In genomic region chr3:9168230-9168629, GRCh38 we compare ENCODE assay signal across 1 cellular context.
TF ChIP-seq lines count a peak whose summit lies in the region.

No MANE protein-coding gene starts in this region.

TF ChIP-seq in GM23338, 12 proteins besides CTCF, POLR2A, EP300 and RAD21 (continued from another document):
- TF ChIP-seq, protein P1, sequence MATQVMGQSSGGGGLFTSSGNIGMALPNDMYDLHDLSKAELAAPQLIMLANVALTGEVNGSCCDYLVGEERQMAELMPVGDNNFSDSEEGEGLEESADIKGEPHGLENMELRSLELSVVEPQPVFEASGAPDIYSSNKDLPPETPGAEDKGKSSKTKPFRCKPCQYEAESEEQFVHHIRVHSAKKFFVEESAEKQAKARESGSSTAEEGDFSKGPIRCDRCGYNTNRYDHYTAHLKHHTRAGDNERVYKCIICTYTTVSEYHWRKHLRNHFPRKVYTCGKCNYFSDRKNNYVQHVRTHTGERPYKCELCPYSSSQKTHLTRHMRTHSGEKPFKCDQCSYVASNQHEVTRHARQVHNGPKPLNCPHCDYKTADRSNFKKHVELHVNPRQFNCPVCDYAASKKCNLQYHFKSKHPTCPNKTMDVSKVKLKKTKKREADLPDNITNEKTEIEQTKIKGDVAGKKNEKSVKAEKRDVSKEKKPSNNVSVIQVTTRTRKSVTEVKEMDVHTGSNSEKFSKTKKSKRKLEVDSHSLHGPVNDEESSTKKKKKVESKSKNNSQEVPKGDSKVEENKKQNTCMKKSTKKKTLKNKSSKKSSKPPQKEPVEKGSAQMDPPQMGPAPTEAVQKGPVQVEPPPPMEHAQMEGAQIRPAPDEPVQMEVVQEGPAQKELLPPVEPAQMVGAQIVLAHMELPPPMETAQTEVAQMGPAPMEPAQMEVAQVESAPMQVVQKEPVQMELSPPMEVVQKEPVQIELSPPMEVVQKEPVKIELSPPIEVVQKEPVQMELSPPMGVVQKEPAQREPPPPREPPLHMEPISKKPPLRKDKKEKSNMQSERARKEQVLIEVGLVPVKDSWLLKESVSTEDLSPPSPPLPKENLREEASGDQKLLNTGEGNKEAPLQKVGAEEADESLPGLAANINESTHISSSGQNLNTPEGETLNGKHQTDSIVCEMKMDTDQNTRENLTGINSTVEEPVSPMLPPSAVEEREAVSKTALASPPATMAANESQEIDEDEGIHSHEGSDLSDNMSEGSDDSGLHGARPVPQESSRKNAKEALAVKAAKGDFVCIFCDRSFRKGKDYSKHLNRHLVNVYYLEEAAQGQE (IDR thresholded peaks at IDR 0.05; ENCODE audit: unreplicated experiment), result no peak
- no peak for TF ChIP-seq CREB1 (CRISPR knock-in tag; IDR thresholded peaks at IDR 0.05; ENCODE audit: low read depth)
TF ChIP-seq in GM23338: peak in this region for 0.
